ENCODE assay signal across 8 cellular contexts in genomic region chr19:1861599-1862031, GRCh38. TPM values are rescaled to one million over a fixed set of nuclear protein-coding genes. Genes with fewer than 3 reads are reported as not detected.
DNase-seq lines count a peak whose midpoint lies in the region; ATAC-seq and TF ChIP-seq lines count a peak whose summit lies in the region.

No MANE protein-coding gene starts in this region.

- H3K9ac ChIP-seq in H9 (ENCODE audit: extremely low read depth, insufficient read length, low read length), result no peak overlapping the region

- no peaks in the 10 kb centered on the region for H3K36me3 ChIP-seq in right atrium auricular region

- H3K23ac ChIP-seq in H9 (ENCODE audit: insufficient read length, low read depth, low read length), result no peak overlapping the region

- H4K8ac ChIP-seq in H9 (replicated peaks; ENCODE audit: insufficient read length, low read depth, low read length), result no peak overlapping the region

- no peak overlapping the region for H2BK12ac ChIP-seq in H9 (ENCODE audit: insufficient read length, low read depth, low read length)

- H3K4me1 ChIP-seq in H9 (ENCODE audit: insufficient read depth, low read length), result peaks cover 3% of the 10 kb centered on the region; the same call in 1 of the 2 replicates
- H3K4me1 ChIP-seq in right atrium auricular region, result peaks cover 0 to 69% of the 10 kb centered on the region in 2 donors

- H2BK120ac ChIP-seq in H9 (ENCODE audit: low read depth, low read length, poor library complexity, severe bottlenecking), result no peak overlapping the region

- H4K5ac ChIP-seq in H9 (ENCODE audit: insufficient read length, low read depth, low read length), result no peak overlapping the region

- H3K27ac Mint-ChIP-seq in H9, result peak overlapping the region in 1 of 3 experiments; percentile 74; a peak in 1 of 7 replicates

- H3K23me2 ChIP-seq in H9 (ENCODE audit: insufficient read length, low read depth, low read length, poor library complexity, severe bottlenecking), result peaks cover 20% of the 10 kb centered on the region

- H3K27ac ChIP-seq in H9 (ENCODE audit: insufficient read length, low read depth, low read length) (no peak overlapping the region), VCaP (peak overlapping the region; percentile 96), right atrium auricular region (peak overlapping the region in 1 of 2 donors; percentile 52), skin epidermis (peak overlapping the region in 17 of 21 experiments; percentile 18 to 99 (median 86))

- no peak overlapping the region for H2AFZ ChIP-seq in H9 (ENCODE audit: low read length)

- H4K20me1 ChIP-seq in H9 (ENCODE audit: control insufficient read depth, insufficient read depth, insufficient read length), result peaks cover 3% of the 10 kb centered on the region

- no peak for DNase-seq in H9
- no peak for DNase-seq in right atrium auricular region (ENCODE audit: low spot score)
- DNase-seq in SHP77 (lab: John Stamatoyannopoulos, UW), result no peak
- no peak for DNase-seq in iPS-NIHi7 (ENCODE audit: extremely low spot score)
- no peak for DNase-seq in GM19240 (ENCODE audit: insufficient read length, low spot score)

- no peak for ATAC-seq in HG03565 (IDR thresholded peaks at IDR 0.05; ENCODE audit: unreplicated experiment)

- H3K9me3 Mint-ChIP-seq in H9, result no peaks in the 10 kb centered on the region; a peak in 1 of 5 replicates

- peaks cover 28 to 46% of the 10 kb centered on the region in 2 experiments for H3K4me1 Mint-ChIP-seq in H9

- H3K14ac ChIP-seq in H9 (ENCODE audit: insufficient read depth, low read length), result no peak overlapping the region; the same call in 1 of the 2 replicates

- H3K9me3 ChIP-seq in H9 (ENCODE audit: control insufficient read depth, low read depth, low read length) (no peaks in the 10 kb centered on the region), right atrium auricular region (no peaks in the 10 kb centered on the region)

- WGBS in H9 (ENCODE audit: extremely low coverage, insufficient read length, low lambda C conversion rate), result no CpG with 5 or more reads among the region's 23 CpGs

- no peak overlapping the region for H2BK5ac ChIP-seq in H9 (ENCODE audit: insufficient read length, low read length)

- peak overlapping the region; percentile 86 to 93 for H3K4me3 Mint-ChIP-seq in H9

- H3K56ac ChIP-seq in H9 (ENCODE audit: insufficient read length, low read depth, low read length), result no peak overlapping the region

- H2BK20ac ChIP-seq in H9 (ENCODE audit: low read depth, low read length, poor library complexity, severe bottlenecking), result no peak overlapping the region

- no peak overlapping the region for H4K91ac ChIP-seq in H9 (ENCODE audit: insufficient read length, low read depth, low read length)

- H3K79me1 ChIP-seq in H9 (ENCODE audit: insufficient read depth, low read depth, low read length, poor library complexity, severe bottlenecking), result peaks cover 6% of the 10 kb centered on the region

- peaks cover 34% of the 10 kb centered on the region; the same call in 1 of the 2 replicates for H3K79me2 ChIP-seq in H9 (ENCODE audit: insufficient read depth, low read length)

- no peak overlapping the region for H3T11ph ChIP-seq in H9 (ENCODE audit: low read length)

- TF ChIP-seq CTCF in H9 (conservative IDR thresholded peaks at IDR 0.05) (no peak), VCaP (conservative IDR thresholded peaks at IDR 0.05) (no peak), right atrium auricular region (IDR thresholded peaks at IDR 0.05) (no peak)

- no peak overlapping the region for H3K18ac ChIP-seq in H9 (ENCODE audit: insufficient read length, low read depth, low read length)

- H2BK15ac ChIP-seq in H9 (ENCODE audit: low read depth, low read length), result no peak overlapping the region

- H3K4me3 ChIP-seq in right atrium auricular region (peak overlapping the region; percentile 71 to 73), skin epidermis (peak overlapping the region; percentile 59 to 85 (median 72))

- H2AK5ac ChIP-seq in H9 (ENCODE audit: insufficient read length, low read length), result no peak overlapping the region

- H3K27me3 Mint-ChIP-seq in H9 (ENCODE audit: low read depth), result peaks cover 6% of the 10 kb centered on the region

- H3K36me3 Mint-ChIP-seq in H9 (ENCODE audit: insufficient read depth in 1 of 3, low read depth in 3 of 3), result no peaks in the 10 kb centered on the region

- H3K27me3 ChIP-seq in H9 (ENCODE audit: insufficient read depth, low read length), result no peaks in the 10 kb centered on the region; the same call in 1 of the 2 replicates
- no peaks in the 10 kb centered on the region for H3K27me3 ChIP-seq in right atrium auricular region

- H3K4ac ChIP-seq in H9 (ENCODE audit: low read depth, low read length), result no peak overlapping the region

- H3K4me2 ChIP-seq in H9 (ENCODE audit: insufficient read depth, insufficient read length, low read length), result peak overlapping the region; percentile 84

RNA-seq across cellular contexts. Expression of gene KLF16, which starts 1.8 kb away (rescaled TPM):
- total RNA-seq in H9 (2021) (66.5 and 66.8 TPM in 2 replicates), right atrium auricular region (1 to 10 TPM; 4.4 to 5.6 TPM)

RNA-seq across cellular contexts. Expression of gene REXO1, which starts 13.3 kb away (rescaled TPM):
- total RNA-seq in H9 (2021), result 45.6 and 56.8 TPM in 2 replicates
- 10 to 100 TPM in 1 of 2 donors, 1 to 10 TPM in 1; 9.6 to 12.1 TPM for total RNA-seq in right atrium auricular region

RNA-seq across cellular contexts. Expression of gene ABHD17A, which starts 23.7 kb away (rescaled TPM):
- total RNA-seq in H9 (2021) (47.5 and 50.3 TPM in 2 replicates), right atrium auricular region (10 to 100 TPM; 92.6 to 99.5 TPM)

RNA-seq across cellular contexts. Expression of gene ADAT3, which starts 43.6 kb away (rescaled TPM):
- total RNA-seq in H9 (2021) (12.2 and 12.9 TPM in 2 replicates), right atrium auricular region (1 to 10 TPM; 1.7 to 4.0 TPM)

RNA-seq across cellular contexts. Expression of gene SCAMP4, which starts 43.6 kb away (rescaled TPM):
- total RNA-seq in H9 (2021), result 65.0 and 69.0 TPM in 2 replicates
- total RNA-seq in right atrium auricular region, result 10 to 100 TPM; 35.0 to 42.1 TPM

Comparison
In these comparisons a context has a peak if more than half of its experiments do, and no peak if none do; other contexts are left out.
1. RNA of gene KLF16, which starts 1.8 kb away (total RNA-seq): 66.5 to 66.8 TPM in H9; 4.4 to 5.6 TPM in right atrium auricular region; every median in the first group is over 10 times any median in the second.